9 cellular contexts compared by ENCODE assay signal in genomic region chr16:84423416-84423837, GRCh38. TPM values are rescaled to one million over a fixed set of nuclear protein-coding genes. Genes with fewer than 3 reads are reported as not detected.
A peak's percentile ranks its signal among the peaks of the same experiment; 100 is the strongest.
DNase-seq lines count a peak whose midpoint lies in the region; ATAC-seq, FAIRE-seq and TF ChIP-seq lines count a peak whose summit lies in the region.
"Had no signal": no experiment of that assay in that cellular context is flagged by ENCODE, and none has a peak within 500 bp of the region (broad histone marks: within the 10 kb centered on the region; RNA-seq: fewer than 3 reads in every experiment).

No MANE protein-coding gene starts in this region.

- no peak overlapping the region for H3K4me2 ChIP-seq in neural progenitor cell

- no peaks in the 10 kb centered on the region for H3K79me2 ChIP-seq in neural progenitor cell (ENCODE audit: low read depth)

- no peaks in the 10 kb centered on the region for H3K4me1 Mint-ChIP-seq in neural progenitor cell
- H3K4me1 Mint-ChIP-seq in T-helper 2 cell treated with Interferon-gamma antibody and Interleukin-4, amounts not matched to agents 5 μg/mL and 100 μg/mL, for 36 hours (ENCODE audit: low read depth), result peaks cover 4% of the 10 kb centered on the region

- H3K27ac Mint-ChIP-seq in neural progenitor cell, result peak overlapping the region; percentile 54
- no peak overlapping the region for H3K27ac Mint-ChIP-seq in T-helper 2 cell treated with Interferon-gamma antibody and Interleukin-4, amounts not matched to agents 5 μg/mL and 100 μg/mL, for 36 hours

- H3K36me3 Mint-ChIP-seq in neural progenitor cell, result no peaks in the 10 kb centered on the region
- no peaks in the 10 kb centered on the region for H3K36me3 Mint-ChIP-seq in T-helper 2 cell treated with Interferon-gamma antibody and Interleukin-4, amounts not matched to agents 5 μg/mL and 100 μg/mL, for 36 hours (ENCODE audit: low read depth)

- no peak for TF ChIP-seq EP300 in upper lobe of left lung (IDR thresholded peaks at IDR 0.05)

- ATAC-seq in upper lobe of left lung (ENCODE audit: low FRiP score in 2 of 2) (no peak), HG02973 (IDR thresholded peaks at IDR 0.05; ENCODE audit: unreplicated experiment) (no peak)

- H3K27me3 ChIP-seq in bronchial epithelial cell (ENCODE audit: control insufficient read depth, insufficient read depth, low read length) (no peaks in the 10 kb centered on the region), neural progenitor cell (no peaks in the 10 kb centered on the region), upper lobe of left lung (no peaks in the 10 kb centered on the region)

- no peaks in the 10 kb centered on the region for H4K20me1 ChIP-seq in neural progenitor cell (ENCODE audit: low read depth)

- TF ChIP-seq CTCF in bronchial epithelial cell (IDR thresholded peaks at IDR 0.05; ENCODE audit: insufficient read depth, low read length, severe bottlenecking) (no peak), neural progenitor cell (IDR thresholded peaks at IDR 0.05) (no peak), upper lobe of left lung (IDR thresholded peaks at IDR 0.05) (no peak)

- H3K4me1 ChIP-seq in neural progenitor cell, result no peaks in the 10 kb centered on the region
- H3K4me1 ChIP-seq in upper lobe of left lung, result no peaks in the 10 kb centered on the region

- peak overlapping the region; percentile 92 for H2AFZ ChIP-seq in neural progenitor cell (replicated peaks)

- no peak overlapping the region for H3K4me3 ChIP-seq in bronchial epithelial cell (ENCODE audit: low read depth, low read length)
- no peak overlapping the region for H3K4me3 ChIP-seq in neural progenitor cell
- H3K4me3 ChIP-seq in upper lobe of left lung, result no peak overlapping the region
- H3K4me3 ChIP-seq: cardiac muscle cell had no signal

- 90 to 97% methylated on average over 4 of the region's 4 CpGs for WGBS in upper lobe of left lung, 2 donors

- H3K9me3 ChIP-seq in neural progenitor cell (ENCODE audit: low read depth) (no peaks in the 10 kb centered on the region), upper lobe of left lung (no peaks in the 10 kb centered on the region)

- no peak for FAIRE-seq in bronchial epithelial cell (lab: Jason Lieb, UNC)

- DNase-seq in NCI-H510A treated with DMSO at 0.1 percent for 48 hours (lab: John Stamatoyannopoulos, UW) (peak; percentile 5), NCI-H510A (lab: John Stamatoyannopoulos, UW) (no peak), NCI-H2171 treated with DMSO at 0.1 percent for 48 hours (lab: John Stamatoyannopoulos, UW) (peak; percentile 84), bronchial epithelial cell (ENCODE audit: low read depth) (peak; percentile 56), neural progenitor cell (ENCODE audit: low spot score) (no peak), upper lobe of left lung (no peak)
- no peak for DNase-seq in T-helper 2 cell treated with Interferon-gamma antibody and Interleukin-4, amounts not matched to agents 5 μg/mL and 100 μg/mL, for 36 hours (ENCODE audit: low spot score)

- H3K4me3 Mint-ChIP-seq in neural progenitor cell, result no peak overlapping the region
- no peak overlapping the region for H3K4me3 Mint-ChIP-seq in T-helper 2 cell treated with Interferon-gamma antibody and Interleukin-4, amounts not matched to agents 5 μg/mL and 100 μg/mL, for 36 hours

- peaks cover 10% of the 10 kb centered on the region for H3K9me3 Mint-ChIP-seq in neural progenitor cell
- H3K9me3 Mint-ChIP-seq in T-helper 2 cell treated with Interferon-gamma antibody and Interleukin-4, amounts not matched to agents 5 μg/mL and 100 μg/mL, for 36 hours, result peaks cover 8% of the 10 kb centered on the region

- peaks cover 8% of the 10 kb centered on the region for H3K27me3 Mint-ChIP-seq in neural progenitor cell (ENCODE audit: insufficient read depth, low read depth)
- H3K27me3 Mint-ChIP-seq in T-helper 2 cell treated with Interferon-gamma antibody and Interleukin-4, amounts not matched to agents 5 μg/mL and 100 μg/mL, for 36 hours (ENCODE audit: low read depth), result peaks cover 5% of the 10 kb centered on the region

- H3F3A ChIP-seq in neural progenitor cell (ENCODE audit: low read depth), result no peaks in the 10 kb centered on the region

- no peak overlapping the region for H3K9ac ChIP-seq in neural progenitor cell

- peaks cover 7% of the 10 kb centered on the region for H3K36me3 ChIP-seq in bronchial epithelial cell (ENCODE audit: control insufficient read depth, insufficient read depth, low read length)
- no peaks in the 10 kb centered on the region for H3K36me3 ChIP-seq in neural progenitor cell
- peaks cover 0 to 16% (median 0%) of the 10 kb centered on the region in 4 donors for H3K36me3 ChIP-seq in upper lobe of left lung
- H3K36me3 ChIP-seq: cardiac muscle cell had no signal

- no peak for TF ChIP-seq POLR2A in upper lobe of left lung (IDR thresholded peaks at IDR 0.05)

- H3K27ac ChIP-seq in neural progenitor cell (no peak overlapping the region), upper lobe of left lung (no peak overlapping the region)
- H3K27ac ChIP-seq: cardiac muscle cell had no signal

RNA-seq across cellular contexts. Expression of gene ATP2C2, which starts 55.1 kb away (rescaled TPM):
- total RNA-seq in bronchial epithelial cell (32.1 and 204 TPM in 2 replicates), neural progenitor cell (ENCODE audit: low replicate concordance) (0.71 TPM in 1 of 2 replicates, not detected in the other), upper lobe of left lung (100 to 1,000 TPM in 2 of 6 donors, 10 to 100 TPM in 4; 36.6 to 153 (median 61.5) TPM)
- total RNA-seq: cardiac muscle cell had no signal

Comparison
In these comparisons a context has a peak if more than half of its experiments do, and no peak if none do; other contexts are left out.
1. DNase-seq: peak in NCI-H510A treated with DMSO at 0.1 percent for 48 hours (single experiment), NCI-H2171 treated with DMSO at 0.1 percent for 48 hours (single experiment) and bronchial epithelial cell (single experiment); none in NCI-H510A (single experiment), neural progenitor cell (single experiment), upper lobe of left lung (0 of 2) and T-helper 2 cell treated with Interferon-gamma antibody and Interleukin-4, amounts not matched to agents 5 μg/mL and 100 μg/mL, for 36 hours (single experiment).
2. RNA of gene ATP2C2, which starts 55.1 kb away (total RNA-seq): 36.6 to 153 TPM in upper lobe of left lung and 32.1 to 204 TPM in bronchial epithelial cell; 0.71 TPM in neural progenitor cell; every median in the first group is over 10 times any median in the second.